In the genomic region with DNA sequence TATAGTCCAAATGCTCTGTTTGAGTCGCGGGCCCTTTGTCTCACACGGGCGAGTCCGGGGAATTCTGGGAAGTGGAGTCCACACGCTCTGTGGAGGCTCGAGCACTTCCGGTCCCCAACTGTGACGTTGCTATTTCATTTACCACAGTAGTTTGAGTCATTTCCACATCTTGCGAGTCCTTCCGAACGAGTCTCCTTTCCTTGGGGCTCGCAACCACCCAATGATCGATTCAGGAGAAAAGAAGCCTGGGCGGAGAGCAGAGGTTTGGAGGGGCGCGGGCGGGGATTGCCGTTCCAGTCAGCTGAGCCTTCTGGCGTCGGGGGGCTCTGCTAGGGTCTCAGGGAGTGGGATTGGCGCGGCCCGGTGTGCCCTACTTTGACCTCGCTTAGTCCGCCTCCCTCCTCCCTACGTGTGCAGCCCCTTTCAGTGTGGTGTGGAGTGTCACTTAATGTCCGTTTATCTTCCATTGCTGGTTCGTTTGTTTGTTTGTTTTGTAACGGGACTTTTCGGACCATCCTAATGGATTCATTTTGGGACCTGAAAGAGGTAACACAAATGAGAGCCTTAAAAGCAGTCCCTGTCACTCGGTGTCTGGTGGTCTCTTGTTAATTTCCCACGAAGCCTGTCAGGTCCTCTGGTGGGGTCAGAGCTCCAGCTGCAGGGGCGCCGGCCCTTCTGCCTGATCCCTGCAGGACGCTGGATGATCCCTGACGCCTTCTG, we compare ENCODE assay signal across 8 cellular contexts. TPM values are rescaled to one million over a fixed set of nuclear protein-coding genes. Genes with fewer than 3 reads are reported as not detected.
DNase-seq lines count a peak whose midpoint lies in the region; ATAC-seq and TF ChIP-seq lines count a peak whose summit lies in the region.

A gene (plus strand): TSS at position 163 of the 720 bp plus-strand sequence. CDS start 58 bp downstream, at position 221.

- DNase-seq in NCI-H1436 treated with DMSO at 0.1 percent for 48 hours (lab: John Stamatoyannopoulos, UW) (peak; percentile 19), T-helper 22 cell (ENCODE audit: low read depth) (peak; percentile 51), astrocyte of the hippocampus (ENCODE audit: low read depth, low spot score) (peak; percentile 94), hepatocyte (ENCODE audit: low spot score) (peak; percentile 89), renal cortical epithelial cell (ENCODE audit: low read depth) (peak; percentile 84), aorta (peak; percentile 92 to 93)

- ATAC-seq in HG02588 (IDR thresholded peaks at IDR 0.05; ENCODE audit: unreplicated experiment) (peak; percentile 88), aorta (ENCODE audit: low FRiP score) (peak; percentile 92)

- no peak for TF ChIP-seq CTCF in hepatocyte (IDR thresholded peaks at IDR 0.05; ENCODE audit: poor library complexity)

- peak within 1 kb of the TSS; percentile 98 for H3K4me2 ChIP-seq in hepatocyte

- H3K27me3 ChIP-seq in hepatocyte (no peaks in the 10 kb centered on the region), aorta (ENCODE audit: control insufficient read depth in 1 of 2, insufficient read depth in 2 of 2, low read length in 1 of 2) (no peaks in the 10 kb centered on the region)

- H3K9me2 ChIP-seq in hepatocyte (replicated peaks; ENCODE audit: insufficient read depth): no peaks in the 10 kb centered on the region

- peaks cover 10% of the 10 kb centered on the region for H3K79me2 ChIP-seq in hepatocyte

- WGBS in hepatocyte (ENCODE audit: low lambda C conversion rate, missing lambda C conversion rate): 2% methylated on average over 37 of the region's 37 CpGs
- 1% methylated on average over 36 to 37 of the region's 37 CpGs for WGBS in aorta, 2 donors

- H3K9me3 ChIP-seq in hepatocyte (ENCODE audit: low read depth): peaks cover 7% of the 10 kb centered on the region
- peaks cover 11% of the 10 kb centered on the region for H3K9me3 ChIP-seq in aorta (ENCODE audit: control insufficient read depth, low read length)

- intact Hi-C loops in aorta (cut with DNase I): loop anchor here in 1 of 2 donors (2.0 kb wide), 1 partner anchor 25 kb away; no protein-coding TSS in a partner anchor

- peak within 1 kb of the TSS; percentile 97 for H2AFZ ChIP-seq in hepatocyte

- H3K36me3 ChIP-seq in hepatocyte (replicated peaks; ENCODE audit: insufficient read depth, low read depth) (no peaks in the 10 kb centered on the region), aorta (ENCODE audit: control insufficient read depth in 1 of 2, insufficient read depth in 2 of 2, low read length in 1 of 2) (peaks cover 14 to 20% of the 10 kb centered on the region in 2 donors)

- H4K20me1 ChIP-seq in hepatocyte (ENCODE audit: insufficient read depth, poor library complexity, severe bottlenecking): no peaks in the 10 kb centered on the region

- H3K4me1 ChIP-seq in hepatocyte (ENCODE audit: insufficient read depth) (peaks cover 7% of the 10 kb centered on the region), aorta (ENCODE audit: control insufficient read depth in 1 of 2, insufficient read depth in 2 of 2, low read length in 2 of 2) (no peaks in the 10 kb centered on the region)

- H3K27ac ChIP-seq in hepatocyte (peak within 1 kb of the TSS; percentile 79), aorta (ENCODE audit: low read depth in 1 of 2, low read length in 2 of 2) (peak within 1 kb of the TSS in 1 of 2 donors; percentile 26)

- H3K4me3 ChIP-seq in GM08714 (ENCODE audit: low read length) (peak within 1 kb of the TSS; percentile 96), hepatocyte (peak within 1 kb of the TSS; percentile 90), aorta (ENCODE audit: low read length in 2 of 2) (peak within 1 kb of the TSS; percentile 92)

RNA-seq across cellular contexts. Expression of the gene that starts here (rescaled TPM):
- 5.3 and 6.3 TPM in 2 replicates for total RNA-seq in hepatocyte
- polyA plus RNA-seq in hepatocyte: 1.6 and 1.8 TPM in 2 replicates
- total RNA-seq in renal cortical epithelial cell: 4.5 and 5.9 TPM in 2 replicates
- 1 to 10 TPM; 4.1 to 4.4 TPM for total RNA-seq in aorta
- 1 to 10 TPM; 3.9 to 5.4 TPM for polyA plus RNA-seq in aorta

Comparison
In these comparisons a context has a peak if more than half of its experiments do, and no peak if none do; other contexts are left out.
1. DNase-seq: peak in every context shown above with its lines; median percentile 94 in astrocyte of the hippocampus; 92 in aorta; 89 in hepatocyte; 84 in renal cortical epithelial cell; 51 in T-helper 22 cell; 19 in NCI-H1436 treated with DMSO at 0.1 percent for 48 hours.